Comparison of ENCODE assay signal across 32 cellular contexts in the genomic region with DNA sequence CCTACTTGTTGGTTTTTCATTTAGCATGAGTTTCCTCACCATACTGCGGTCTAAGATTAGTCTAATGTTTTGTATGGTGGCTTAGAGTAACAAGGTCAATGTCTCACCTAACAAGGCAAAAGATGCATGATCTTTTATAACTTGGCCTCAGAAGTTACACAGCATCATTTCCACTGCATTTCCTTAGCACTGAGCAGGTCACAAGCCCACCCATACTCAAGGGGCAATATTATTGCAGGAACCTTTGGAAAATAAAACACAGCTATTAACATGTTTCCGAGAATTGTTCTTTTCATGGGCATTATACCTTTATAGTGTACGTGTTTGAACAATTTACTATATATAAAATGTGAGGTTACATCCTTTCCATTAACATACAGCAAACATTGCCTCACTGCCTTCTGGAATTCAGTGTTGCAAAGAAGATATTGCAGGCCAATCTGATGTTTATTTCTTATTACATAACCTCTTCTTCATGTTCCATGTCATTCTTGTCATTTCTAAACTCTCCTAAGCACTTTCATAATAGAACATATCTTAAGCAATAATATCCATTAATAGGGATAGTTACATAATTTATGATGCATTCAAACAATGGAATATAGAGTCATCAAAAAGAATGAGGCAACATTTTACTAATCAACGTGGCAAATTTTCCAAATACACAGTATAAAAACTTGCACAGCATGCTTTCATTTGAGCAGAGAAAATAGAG.
"Had no signal": no experiment of that assay in that cellular context is flagged by ENCODE, and none has a peak within 500 bp of the region (broad histone marks: within the 10 kb centered on the region; RNA-seq: fewer than 3 reads in every experiment).

No MANE protein-coding gene starts in this region.

- H3K27me3 Mint-ChIP-seq: activated CD4-positive, alpha-beta T cell treated with anti-CD3 and anti-CD28 coated beads, Interleukin-2, amount 10 ng/mL, durations not matched to agents 7 days and 5 days; activated CD8-positive, alpha-beta memory T cell treated with anti-CD3 and anti-CD28 coated beads, Interleukin-2, amount 10 ng/mL, durations not matched to agents 7 days and 5 days; activated CD8-positive, alpha-beta T cell treated with anti-CD3 and anti-CD28 coated beads for 36 hours; activated naive CD4-positive, alpha-beta T cell treated with anti-CD3 and anti-CD28 coated beads, Interleukin-2, amount 50 U/mL, for 24 hours; progenitor cell of endocrine pancreas; stimulated activated naive CD8-positive, alpha-beta T cell treated with anti-CD3 and anti-CD28 coated beads, Interleukin-15, amount 100 ng/mL, for 72 hours had no signal

- H3K9me3 ChIP-seq: ovary, uterus had no signal

- H3K4me1 Mint-ChIP-seq: activated CD4-positive, alpha-beta T cell treated with anti-CD3 and anti-CD28 coated beads, Interleukin-2, amount 10 ng/mL, durations not matched to agents 7 days and 5 days; activated CD8-positive, alpha-beta memory T cell treated with anti-CD3 and anti-CD28 coated beads, Interleukin-2, amount 10 ng/mL, durations not matched to agents 7 days and 5 days; activated naive CD4-positive, alpha-beta T cell treated with anti-CD3 and anti-CD28 coated beads, Interleukin-2, amount 50 U/mL, for 24 hours; activated naive CD8-positive, alpha-beta T cell treated with anti-CD3 and anti-CD28 coated beads, Interleukin-2, amount 50 U/mL, for 24 hours; nephron; stimulated activated memory B cell treated with anti-CD40 and anti-IgM and Interleukin-4, amounts not matched to agents 10 μg/mL and 1 μg/mL and 100 μg/mL, for 72 hours; stimulated activated naive CD8-positive, alpha-beta T cell treated with anti-CD3 and anti-CD28 coated beads, Interleukin-15, amount 100 ng/mL, for 72 hours had no signal

- H3K4me1 ChIP-seq: uterus had no signal

- H3K4me3 Mint-ChIP-seq: activated CD4-positive, alpha-beta T cell treated with anti-CD3 and anti-CD28 coated beads, Interleukin-2, amount 10 ng/mL, durations not matched to agents 7 days and 5 days; activated CD8-positive, alpha-beta memory T cell treated with anti-CD3 and anti-CD28 coated beads, Interleukin-2, amount 10 ng/mL, durations not matched to agents 7 days and 5 days; activated CD8-positive, alpha-beta T cell treated with anti-CD3 and anti-CD28 coated beads for 36 hours; activated naive CD4-positive, alpha-beta T cell treated with anti-CD3 and anti-CD28 coated beads, Interleukin-2, amount 50 U/mL, for 24 hours; activated naive CD8-positive, alpha-beta T cell treated with anti-CD3 and anti-CD28 coated beads, Interleukin-2, amount 50 U/mL, for 24 hours; endodermal cell; nephron; stimulated activated memory B cell treated with anti-CD40 and anti-IgM and Interleukin-4, amounts not matched to agents 10 μg/mL and 1 μg/mL and 100 μg/mL, for 72 hours; stimulated activated naive CD8-positive, alpha-beta T cell treated with anti-CD3 and anti-CD28 coated beads, Interleukin-15, amount 100 ng/mL, for 72 hours; type B pancreatic cell had no signal

- H3K9me3 Mint-ChIP-seq: activated naive CD4-positive, alpha-beta T cell treated with anti-CD3 and anti-CD28 coated beads, Interleukin-2, amount 50 U/mL, for 24 hours had no signal

- DNase-seq: activated CD4-positive, alpha-beta T cell treated with anti-CD3 and anti-CD28 coated beads, Interleukin-2, amount 10 ng/mL, durations not matched to agents 7 days and 5 days; activated CD4-positive, CD25-positive, alpha-beta regulatory T cell treated with anti-CD3 and anti-CD28 coated beads, Interleukin-2, amount 50 U/mL, for 72 hours; activated CD8-positive, alpha-beta memory T cell treated with anti-CD3 and anti-CD28 coated beads, Interleukin-2, amount 10 ng/mL, durations not matched to agents 7 days and 5 days; activated CD8-positive, alpha-beta T cell treated with anti-CD3 and anti-CD28 coated beads for 36 hours; activated naive CD8-positive, alpha-beta T cell treated with anti-CD3 and anti-CD28 coated beads, Interleukin-2, amount 50 U/mL, for 24 hours; activated T-cell treated with anti-CD3 and anti-CD28 coated beads, Interleukin-2, amount 50 U/mL, for 48 hours; anterior cingulate cortex; cortex of kidney; endodermal cell; foreskin melanocyte; glutamatergic neuron; islet precursor cell; left ventricle myocardium superior; ovary; small intestine; stimulated activated CD4-positive, alpha-beta T cell treated with anti-CD3 and anti-CD28 coated beads, Interleukin-1b, Interleukin-23, amount 100 ng/mL, for 48 hours; stimulated activated CD4-positive, alpha-beta T cell treated with anti-CD3 and anti-CD28 coated beads, Interleukin-4, amount 100 ng/mL, for 4 hours; stimulated activated CD8-positive, alpha-beta memory T cell treated with anti-CD3 and anti-CD28 coated beads, Interleukin-4, amount 100 ng/mL, for 48 hours; stimulated activated naive CD8-positive, alpha-beta T cell treated with anti-CD3 and anti-CD28 coated beads, Interleukin-15, amount 100 ng/mL, for 72 hours; substantia nigra; T-helper 2 cell; uterus had no signal

- H3K36me3 ChIP-seq: cardiac muscle cell, neutrophil, ovary, uterus had no signal

- H3K4me3 ChIP-seq: cardiac muscle cell, ovary, uterus had no signal

- H3K27me3 ChIP-seq: neutrophil, ovary, uterus had no signal

- ATAC-seq: activated CD8-positive, alpha-beta memory T cell treated with anti-CD3 and anti-CD28 coated beads, Interleukin-2, amount 10 ng/mL, durations not matched to agents 7 days and 5 days; activated CD8-positive, alpha-beta T cell treated with anti-CD3 and anti-CD28 coated beads for 36 hours; activated naive CD8-positive, alpha-beta T cell treated with anti-CD3 and anti-CD28 coated beads, Interleukin-2, amount 50 U/mL, for 24 hours; left ventricle myocardium superior; sciatic nerve; stimulated activated memory B cell treated with anti-CD40 and anti-IgM and Interleukin-4, amounts not matched to agents 10 μg/mL and 1 μg/mL and 100 μg/mL, for 72 hours; stimulated activated naive CD8-positive, alpha-beta T cell treated with anti-CD3 and anti-CD28 coated beads, Interleukin-15, amount 100 ng/mL, for 72 hours had no signal

- H3K27ac Mint-ChIP-seq: activated CD4-positive, alpha-beta T cell treated with anti-CD3 and anti-CD28 coated beads, Interleukin-2, amount 10 ng/mL, durations not matched to agents 7 days and 5 days; activated CD8-positive, alpha-beta memory T cell treated with anti-CD3 and anti-CD28 coated beads, Interleukin-2, amount 10 ng/mL, durations not matched to agents 7 days and 5 days; activated CD8-positive, alpha-beta T cell treated with anti-CD3 and anti-CD28 coated beads for 36 hours; activated naive CD4-positive, alpha-beta T cell treated with anti-CD3 and anti-CD28 coated beads, Interleukin-2, amount 50 U/mL, for 24 hours; activated naive CD8-positive, alpha-beta T cell treated with anti-CD3 and anti-CD28 coated beads, Interleukin-2, amount 50 U/mL, for 24 hours; activated T-helper 2 cell treated with anti-CD3 and anti-CD28 coated beads, Interferon-gamma antibody, Interleukin-2, Interleukin-4, amounts not matched to agents 10 μg/mL and 5 μg/mL and 100 μg/mL, durations not matched to agents 14 hours and 24 hours and 36 hours; endodermal cell; nephron; progenitor cell of endocrine pancreas; stimulated activated memory B cell treated with anti-CD40 and anti-IgM and Interleukin-4, amounts not matched to agents 10 μg/mL and 1 μg/mL and 100 μg/mL, for 72 hours; stimulated activated naive CD8-positive, alpha-beta T cell treated with anti-CD3 and anti-CD28 coated beads, Interleukin-15, amount 100 ng/mL, for 72 hours; type B pancreatic cell had no signal

- H3K36me3 Mint-ChIP-seq: activated CD8-positive, alpha-beta memory T cell treated with anti-CD3 and anti-CD28 coated beads, Interleukin-2, amount 10 ng/mL, durations not matched to agents 7 days and 5 days; activated naive CD4-positive, alpha-beta T cell treated with anti-CD3 and anti-CD28 coated beads, Interleukin-2, amount 50 U/mL, for 24 hours; stimulated activated memory B cell treated with anti-CD40 and anti-IgM and Interleukin-4, amounts not matched to agents 10 μg/mL and 1 μg/mL and 100 μg/mL, for 72 hours; type B pancreatic cell had no signal

- H3K27ac ChIP-seq: cardiac muscle cell, epithelial cell of prostate, neutrophil, ovary, uterus had no signal
